In genomic region chr10:12193193-12193592, GRCh38 we compare ENCODE assay signal across 12 cellular contexts. TPM values are rescaled to one million over a fixed set of nuclear protein-coding genes. Genes with fewer than 3 reads are reported as not detected.
DNase-seq lines count a peak whose midpoint lies in the region; ATAC-seq and TF ChIP-seq lines count a peak whose summit lies in the region.
"Had no signal": no experiment of that assay in that cellular context is flagged by ENCODE, and none has a peak within 500 bp of the region (broad histone marks: within the 10 kb centered on the region; RNA-seq: fewer than 3 reads in every experiment).

No MANE protein-coding gene starts in this region.

- H3K4me3 Mint-ChIP-seq in GM23338: no peak overlapping the region; the same call in 2 of the 3 replicates
- H3K4me3 Mint-ChIP-seq in activated T-helper 2 cell treated with anti-CD3 and anti-CD28 coated beads, Interferon-gamma antibody, Interleukin-2, Interleukin-4, amounts not matched to agents 10 μg/mL and 5 μg/mL and 100 μg/mL, durations not matched to agents 14 hours and 24 hours and 36 hours (ENCODE audit: low read depth): peak overlapping the region; percentile 66

- DNase-seq in AG09309 (ENCODE audit: low read depth): peak; percentile 49
- DNase-seq in GM23338 (ENCODE audit: low spot score): no peak
- DNase-seq in activated T-helper 2 cell treated with anti-CD3 and anti-CD28 coated beads, Interferon-gamma antibody, Interleukin-2, Interleukin-4, amounts not matched to agents 10 μg/mL and 5 μg/mL and 100 μg/mL, durations not matched to agents 14 hours and 24 hours and 36 hours (ENCODE audit: low spot score): no peak
- DNase-seq in left lobe of liver (ENCODE audit: low spot score): no peak
- DNase-seq in SJCRH30: no peak
- no peak for DNase-seq in substantia nigra (lab: John Stamatoyannopoulos, UW)
- no peak for DNase-seq in Right ventricle myocardium inferior (ENCODE audit: missing footprints)
- DNase-seq: activated CD4-positive, alpha-beta T cell treated with anti-CD3 and anti-CD28 coated beads for 1 hour; adrenal gland; Peyer's patch had no signal

- H3K4me1 ChIP-seq in GM23338 (ENCODE audit: insufficient read depth) (peaks cover 12% of the 10 kb centered on the region), SJCRH30 (peaks cover 13% of the 10 kb centered on the region)

- peak overlapping the region; percentile 84; the same call in 1 of the 2 replicates for H3K4me2 ChIP-seq in GM23338

- peaks cover 32% of the 10 kb centered on the region for H4K20me1 ChIP-seq in GM23338 (replicated peaks; ENCODE audit: insufficient read depth)

- TF ChIP-seq CTCF in AG09309 (IDR thresholded peaks at IDR 0.05; ENCODE audit: control insufficient read depth, insufficient read depth, low read depth, low read length, missing control alignments) (no peak), GM23338 (conservative IDR thresholded peaks at IDR 0.05; ENCODE audit: low read depth in 2 of 2) (no peak)

- H2AFZ ChIP-seq in GM23338: no peak overlapping the region

- H3K9me3 ChIP-seq in SJCRH30 (replicated peaks): no peaks in the 10 kb centered on the region
- H3K9me3 ChIP-seq: adrenal gland, Peyer's patch had no signal

- ATAC-seq in GM23338 (no peak), left lobe of liver (peak; percentile 8), GM19395 (IDR thresholded peaks at IDR 0.05; ENCODE audit: unreplicated experiment) (no peak), Right ventricle myocardium inferior (no peak)
- ATAC-seq: esophagus mucosa had no signal

- H3K27me3 ChIP-seq in GM23338 (ENCODE audit: insufficient read depth) (no peaks in the 10 kb centered on the region), SJCRH30 (no peaks in the 10 kb centered on the region)
- H3K27me3 ChIP-seq: adrenal gland, Peyer's patch had no signal

- H3K27me3 Mint-ChIP-seq in GM23338 (ENCODE audit: insufficient read depth, low read depth, poor library complexity): peaks cover 12% of the 10 kb centered on the region
- no peaks in the 10 kb centered on the region for H3K27me3 Mint-ChIP-seq in activated T-helper 2 cell treated with anti-CD3 and anti-CD28 coated beads, Interferon-gamma antibody, Interleukin-2, Interleukin-4, amounts not matched to agents 10 μg/mL and 5 μg/mL and 100 μg/mL, durations not matched to agents 14 hours and 24 hours and 36 hours (ENCODE audit: low read depth)

- H3K4me3 ChIP-seq in AG09309 (ENCODE audit: control insufficient read depth, low read depth, low read length) (no peak overlapping the region), GM23338 (no peak overlapping the region), SJCRH30 (no peak overlapping the region)
- H3K4me3 ChIP-seq: adrenal gland, Peyer's patch had no signal

- H3K36me3 ChIP-seq in GM23338 (ENCODE audit: insufficient read depth) (no peaks in the 10 kb centered on the region), SJCRH30 (no peaks in the 10 kb centered on the region)
- H3K36me3 ChIP-seq: adrenal gland, Peyer's patch had no signal

- H3K27ac Mint-ChIP-seq in GM23338: no peak overlapping the region
- H3K27ac Mint-ChIP-seq in activated T-helper 2 cell treated with anti-CD3 and anti-CD28 coated beads, Interferon-gamma antibody, Interleukin-2, Interleukin-4, amounts not matched to agents 10 μg/mL and 5 μg/mL and 100 μg/mL, durations not matched to agents 14 hours and 24 hours and 36 hours: no peak overlapping the region

- peaks cover 14% of the 10 kb centered on the region for H3K36me3 Mint-ChIP-seq in GM23338 (ENCODE audit: low read depth)
- peaks cover 50% of the 10 kb centered on the region for H3K36me3 Mint-ChIP-seq in activated T-helper 2 cell treated with anti-CD3 and anti-CD28 coated beads, Interferon-gamma antibody, Interleukin-2, Interleukin-4, amounts not matched to agents 10 μg/mL and 5 μg/mL and 100 μg/mL, durations not matched to agents 14 hours and 24 hours and 36 hours (ENCODE audit: low read depth)

- H3F3A ChIP-seq in GM23338 (replicated peaks; ENCODE audit: low read depth): no peaks in the 10 kb centered on the region; the same call in 1 of the 2 replicates

- H3K9me3 Mint-ChIP-seq in GM23338: no peaks in the 10 kb centered on the region; the same call in 2 of the 3 replicates
- no peaks in the 10 kb centered on the region for H3K9me3 Mint-ChIP-seq in activated T-helper 2 cell treated with anti-CD3 and anti-CD28 coated beads, Interferon-gamma antibody, Interleukin-2, Interleukin-4, amounts not matched to agents 10 μg/mL and 5 μg/mL and 100 μg/mL, durations not matched to agents 14 hours and 24 hours and 36 hours

- intact Hi-C loops in activated T-helper 2 cell treated with anti-CD3 and anti-CD28 coated beads, Interferon-gamma antibody, Interleukin-2, Interleukin-4, amounts not matched to agents 10 μg/mL and 5 μg/mL and 100 μg/mL, durations not matched to agents 14 hours and 24 hours and 36 hours (cut with micrococcal nuclease): loop anchor here (10.0 kb wide), 1 partner anchor 902 kb away; no protein-coding TSS in a partner anchor
- intact Hi-C loops in Right ventricle myocardium inferior (cut with DNase I): no loop called here

- peaks cover 19% of the 10 kb centered on the region for H3K4me1 Mint-ChIP-seq in GM23338
- peaks cover 35% of the 10 kb centered on the region for H3K4me1 Mint-ChIP-seq in activated T-helper 2 cell treated with anti-CD3 and anti-CD28 coated beads, Interferon-gamma antibody, Interleukin-2, Interleukin-4, amounts not matched to agents 10 μg/mL and 5 μg/mL and 100 μg/mL, durations not matched to agents 14 hours and 24 hours and 36 hours (ENCODE audit: low read depth)

- peaks cover 95% of the 10 kb centered on the region for H3K79me2 ChIP-seq in GM23338 (replicated peaks; ENCODE audit: insufficient read depth)

- H3K9me2 ChIP-seq in GM23338 (ENCODE audit: insufficient read depth): no peaks in the 10 kb centered on the region

- H3K27ac ChIP-seq in GM23338 (ENCODE audit: low read depth) (no peak overlapping the region), SJCRH30 (no peak overlapping the region), substantia nigra (ENCODE audit: low read depth, low read length, poor library complexity, severe bottlenecking) (no peak overlapping the region)
- H3K27ac ChIP-seq: adrenal gland, Peyer's patch had no signal

TF ChIP-seq in GM23338, 12 proteins besides CTCF, POLR2A, EP300 and RAD21:
- TF ChIP-seq ZNF331 (CRISPR knock-in tag; IDR thresholded peaks at IDR 0.05; ENCODE audit: low read depth) (no peak), JUNB (IDR thresholded peaks at IDR 0.05; ENCODE audit: unreplicated experiment) (no peak)

RNA-seq across cellular contexts. Expression of gene NUDT5, which starts 2.5 kb away (rescaled TPM):
- 94.3 and 107 TPM in 2 replicates for total RNA-seq in GM23338 (2014; rRNA removed; shearing (Covaris generic))
- polyA plus RNA-seq in GM23338 (2016; fragmentation: Nextera tagmentation; extraction: Ambion mirVana): 254 and 255 TPM in 2 replicates
- total RNA-seq in activated T-helper 2 cell treated with anti-CD3 and anti-CD28 coated beads, Interferon-gamma antibody, Interleukin-2, Interleukin-4, amounts not matched to agents 10 μg/mL and 5 μg/mL and 100 μg/mL, durations not matched to agents 14 hours and 24 hours and 36 hours: 109 and 112 TPM in 2 replicates
- total RNA-seq in left lobe of liver (57.9 TPM), Right ventricle myocardium inferior (10.1 TPM)
- 55.8 and 57.3 TPM in 2 replicates for total RNA-seq in SJCRH30 (2014; rRNA removed; shearing (Covaris generic))

RNA-seq across cellular contexts. Expression of gene CDC123, which starts 2.8 kb away (rescaled TPM):
- total RNA-seq in GM23338 (2014; rRNA removed; shearing (Covaris generic)): 158 and 175 TPM in 2 replicates
- 164 and 179 TPM in 2 replicates for polyA plus RNA-seq in GM23338 (2016; fragmentation: Nextera tagmentation; extraction: Ambion mirVana)
- total RNA-seq in activated T-helper 2 cell treated with anti-CD3 and anti-CD28 coated beads, Interferon-gamma antibody, Interleukin-2, Interleukin-4, amounts not matched to agents 10 μg/mL and 5 μg/mL and 100 μg/mL, durations not matched to agents 14 hours and 24 hours and 36 hours: 153 and 156 TPM in 2 replicates
- 23.9 TPM for total RNA-seq in left lobe of liver
- 118 and 119 TPM in 2 replicates for total RNA-seq in SJCRH30 (2014; rRNA removed; shearing (Covaris generic))
- 48.6 TPM for total RNA-seq in Right ventricle myocardium inferior
